1 cellular context compared by ENCODE assay signal in genomic region chr11:125568970-125569912, GRCh38.
TF ChIP-seq lines count a peak whose summit lies in the region.

Gene EI24 (plus strand): TSS chr11:125569477. CDS start chr11:125572528, 3,051 bp downstream.

TF ChIP-seq in HepG2, 621 proteins besides CTCF, POLR2A, EP300 and RAD21 (continued from another document and continues in another):
- TF ChIP-seq, protein P1, sequence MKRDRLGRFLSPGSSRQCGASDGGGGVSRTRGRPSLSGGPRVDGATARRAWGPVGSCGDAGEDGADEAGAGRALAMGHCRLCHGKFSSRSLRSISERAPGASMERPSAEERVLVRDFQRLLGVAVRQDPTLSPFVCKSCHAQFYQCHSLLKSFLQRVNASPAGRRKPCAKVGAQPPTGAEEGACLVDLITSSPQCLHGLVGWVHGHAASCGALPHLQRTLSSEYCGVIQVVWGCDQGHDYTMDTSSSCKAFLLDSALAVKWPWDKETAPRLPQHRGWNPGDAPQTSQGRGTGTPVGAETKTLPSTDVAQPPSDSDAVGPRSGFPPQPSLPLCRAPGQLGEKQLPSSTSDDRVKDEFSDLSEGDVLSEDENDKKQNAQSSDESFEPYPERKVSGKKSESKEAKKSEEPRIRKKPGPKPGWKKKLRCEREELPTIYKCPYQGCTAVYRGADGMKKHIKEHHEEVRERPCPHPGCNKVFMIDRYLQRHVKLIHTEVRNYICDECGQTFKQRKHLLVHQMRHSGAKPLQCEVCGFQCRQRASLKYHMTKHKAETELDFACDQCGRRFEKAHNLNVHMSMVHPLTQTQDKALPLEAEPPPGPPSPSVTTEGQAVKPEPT (CRISPR knock-in tag; IDR thresholded peaks at IDR 0.05; ENCODE audit: low read depth) = peak; percentile 84; the same call in 1 of the 2 replicates
- TF ChIP-seq, protein P2, sequence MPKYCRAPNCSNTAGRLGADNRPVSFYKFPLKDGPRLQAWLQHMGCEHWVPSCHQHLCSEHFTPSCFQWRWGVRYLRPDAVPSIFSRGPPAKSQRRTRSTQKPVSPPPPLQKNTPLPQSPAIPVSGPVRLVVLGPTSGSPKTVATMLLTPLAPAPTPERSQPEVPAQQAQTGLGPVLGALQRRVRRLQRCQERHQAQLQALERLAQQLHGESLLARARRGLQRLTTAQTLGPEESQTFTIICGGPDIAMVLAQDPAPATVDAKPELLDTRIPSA (CRISPR knock-in tag; IDR thresholded peaks at IDR 0.05; ENCODE audit: borderline replicate concordance) = 0 out of 2 replicates have a peak, but pooled peaks have one; percentile 52
- TF ChIP-seq YY1 (IDR thresholded peaks at IDR 0.05; ENCODE audit: insufficient read depth, insufficient replicate concordance, low read depth, low read length) (peak; percentile 76), HDAC6 (IDR thresholded peaks at IDR 0.05; ENCODE audit: low read depth, low read length) (no peak), ZNF124 (CRISPR knock-in tag; IDR thresholded peaks at IDR 0.05) (0 out of 2 replicates have a peak, but pooled peaks have one; percentile 53), SP2 (CRISPR knock-in tag; IDR thresholded peaks at IDR 0.05) (peak; percentile 60), RARA (CRISPR knock-in tag; IDR thresholded peaks at IDR 0.05) (0 out of 2 replicates have a peak, but pooled peaks have one; percentile 2), ZNF343 (CRISPR knock-in tag; IDR thresholded peaks at IDR 0.05) (no peak), ZNF770 (CRISPR knock-in tag; IDR thresholded peaks at IDR 0.05) (no peak), ISX (CRISPR knock-in tag; conservative IDR thresholded peaks at IDR 0.05) (no peak), NKX3-1 (CRISPR knock-in tag; IDR thresholded peaks at IDR 0.05) (no peak), ETV5 (CRISPR knock-in tag; IDR thresholded peaks at IDR 0.05; ENCODE audit: borderline replicate concordance) (no peak), KAT7 (CRISPR knock-in tag; IDR thresholded peaks at IDR 0.05; ENCODE audit: borderline replicate concordance) (peak; percentile 55; the same call in 1 of the 2 replicates), ZNF660 (CRISPR knock-in tag; IDR thresholded peaks at IDR 0.05; ENCODE audit: borderline replicate concordance, low read depth) (no peak), ZNF10 (CRISPR knock-in tag; IDR thresholded peaks at IDR 0.05; ENCODE audit: borderline replicate concordance, low read depth) (no peak), ZNF354B (CRISPR knock-in tag; IDR thresholded peaks at IDR 0.05) (0 out of 2 replicates have a peak, but pooled peaks have one; percentile 34), CREB1 (IDR thresholded peaks at IDR 0.05) (peak; percentile 45; the same call in 1 of the 2 replicates), CREB1 (CRISPR knock-in tag; IDR thresholded peaks at IDR 0.05) (no peak), ZNF878 (CRISPR knock-in tag; IDR thresholded peaks at IDR 0.05) (no peak), ZNF407 (CRISPR knock-in tag; IDR thresholded peaks at IDR 0.05; ENCODE audit: not compliant biosample characterization) (no peak), MNT (IDR thresholded peaks at IDR 0.05) (peak; percentile 43; the same call in 1 of the 2 replicates), MEIS1 (CRISPR knock-in tag; IDR thresholded peaks at IDR 0.05; ENCODE audit: borderline replicate concordance) (peak; percentile 42; the same call in 1 of the 2 replicates), NFE2L2 (IDR thresholded peaks at IDR 0.05; ENCODE audit: low read length) (no peak), ZNF605 (CRISPR knock-in tag; IDR thresholded peaks at IDR 0.05) (no peak), DMTF1 (CRISPR knock-in tag; IDR thresholded peaks at IDR 0.05) (no peak), CCDC6 (CRISPR knock-in tag; IDR thresholded peaks at IDR 0.05) (peak; percentile 69), EED (CRISPR knock-in tag; IDR thresholded peaks at IDR 0.05) (peak; percentile 83), MATR3 (CRISPR knock-in tag; IDR thresholded peaks at IDR 0.05) (no peak), ZNF546 (CRISPR knock-in tag; conservative IDR thresholded peaks at IDR 0.05) (no peak), KLF13 (CRISPR knock-in tag; IDR thresholded peaks at IDR 0.05) (no peak), FOXC1 (CRISPR knock-in tag; IDR thresholded peaks at IDR 0.05; ENCODE audit: borderline replicate concordance) (peak; percentile 92), ZNF383 (CRISPR knock-in tag; IDR thresholded peaks at IDR 0.05; ENCODE audit: borderline replicate concordance) (no peak)
- TF ChIP-seq, protein P3, sequence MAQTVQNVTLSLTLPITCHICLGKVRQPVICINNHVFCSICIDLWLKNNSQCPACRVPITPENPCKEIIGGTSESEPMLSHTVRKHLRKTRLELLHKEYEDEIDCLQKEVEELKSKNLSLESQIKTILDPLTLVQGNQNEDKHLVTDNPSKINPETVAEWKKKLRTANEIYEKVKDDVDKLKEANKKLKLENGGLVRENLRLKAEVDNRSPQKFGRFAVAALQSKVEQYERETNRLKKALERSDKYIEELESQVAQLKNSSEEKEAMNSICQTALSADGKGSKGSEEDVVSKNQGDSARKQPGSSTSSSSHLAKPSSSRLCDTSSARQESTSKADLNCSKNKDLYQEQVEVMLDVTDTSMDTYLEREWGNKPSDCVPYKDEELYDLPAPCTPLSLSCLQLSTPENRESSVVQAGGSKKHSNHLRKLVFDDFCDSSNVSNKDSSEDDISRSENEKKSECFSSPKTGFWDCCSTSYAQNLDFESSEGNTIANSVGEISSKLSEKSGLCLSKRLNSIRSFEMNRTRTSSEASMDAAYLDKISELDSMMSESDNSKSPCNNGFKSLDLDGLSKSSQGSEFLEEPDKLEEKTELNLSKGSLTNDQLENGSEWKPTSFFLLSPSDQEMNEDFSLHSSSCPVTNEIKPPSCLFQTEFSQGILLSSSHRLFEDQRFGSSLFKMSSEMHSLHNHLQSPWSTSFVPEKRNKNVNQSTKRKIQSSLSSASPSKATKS (CRISPR knock-in tag; IDR thresholded peaks at IDR 0.05) = no peak
- TF ChIP-seq, protein P4, sequence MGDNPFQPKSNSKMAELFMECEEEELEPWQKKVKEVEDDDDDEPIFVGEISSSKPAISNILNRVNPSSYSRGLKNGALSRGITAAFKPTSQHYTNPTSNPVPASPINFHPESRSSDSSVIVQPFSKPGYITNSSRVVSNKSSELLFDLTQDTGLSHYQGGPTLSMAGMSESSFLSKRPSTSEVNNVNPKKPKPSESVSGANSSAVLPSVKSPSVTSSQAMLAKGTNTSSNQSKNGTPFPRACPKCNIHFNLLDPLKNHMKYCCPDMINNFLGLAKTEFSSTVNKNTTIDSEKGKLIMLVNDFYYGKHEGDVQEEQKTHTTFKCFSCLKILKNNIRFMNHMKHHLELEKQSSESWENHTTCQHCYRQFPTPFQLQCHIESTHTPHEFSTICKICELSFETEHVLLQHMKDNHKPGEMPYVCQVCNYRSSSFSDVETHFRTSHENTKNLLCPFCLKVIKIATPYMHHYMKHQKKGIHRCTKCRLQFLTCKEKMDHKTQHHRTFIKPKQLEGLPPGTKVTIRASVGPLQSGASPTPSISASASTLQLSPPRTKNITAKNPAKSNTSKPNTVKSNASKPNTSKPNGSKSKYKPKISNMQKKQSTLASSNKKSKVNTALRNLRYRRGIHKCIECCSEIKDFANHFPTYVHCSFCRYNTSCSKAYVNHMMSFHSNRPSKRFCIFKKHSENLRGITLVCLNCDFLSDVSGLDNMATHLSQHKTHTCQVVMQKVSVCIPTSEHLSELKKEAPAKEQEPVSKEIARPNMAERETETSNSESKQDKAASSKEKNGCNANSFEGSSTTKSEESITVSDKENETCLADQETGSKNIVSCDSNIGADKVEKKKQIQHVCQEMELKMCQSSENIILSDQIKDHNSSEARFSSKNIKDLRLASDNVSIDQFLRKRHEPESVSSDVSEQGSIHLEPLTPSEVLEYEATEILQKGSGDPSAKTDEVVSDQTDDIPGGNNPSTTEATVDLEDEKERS (CRISPR knock-in tag; IDR thresholded peaks at IDR 0.05) = no peak
